Comparison of ENCODE assay signal across 22 cellular contexts in the genomic region with DNA sequence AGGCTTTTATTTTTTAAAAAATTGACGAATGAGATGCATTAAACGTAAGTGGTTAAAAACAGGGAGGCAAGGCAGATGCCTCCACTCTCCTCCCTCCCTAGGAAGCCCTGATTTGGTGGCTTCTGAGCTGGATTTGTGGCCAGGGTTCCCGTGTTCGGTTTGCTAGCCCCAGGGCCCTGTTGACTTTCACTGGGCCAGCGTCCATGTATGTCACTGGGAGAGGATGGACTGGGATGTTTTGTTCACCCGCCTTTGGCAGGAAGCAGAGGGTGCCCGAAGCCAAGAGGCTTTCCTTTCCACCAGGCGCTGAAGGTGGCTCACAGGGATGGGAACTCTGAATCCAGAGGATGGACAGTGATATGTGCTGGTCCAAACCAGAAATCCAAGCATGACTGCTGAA.
"Had no signal": no experiment of that assay in that cellular context is flagged by ENCODE, and none has a peak within 500 bp of the region (broad histone marks: within the 10 kb centered on the region; RNA-seq: fewer than 3 reads in every experiment).

No MANE protein-coding gene starts in this region.

- H3K27me3 ChIP-seq: pancreas, right lobe of liver, sigmoid colon, stomach, thyroid gland, tibial nerve, upper lobe of left lung, vagina had no signal

- H3K4me1 ChIP-seq: pancreas, psoas muscle, right lobe of liver, upper lobe of left lung had no signal

- DNase-seq: nephron progenitor cell; nucleus accumbens; pancreas; psoas muscle; right cardiac atrium; right lobe of liver; sigmoid colon; small intestine; stimulated activated CD4-positive, alpha-beta T cell treated with anti-CD3 and anti-CD28 coated beads, Interleukin-15, amount 100 ng/mL, for 24 hours; stimulated activated CD4-positive, alpha-beta T cell treated with anti-CD3 and anti-CD28 coated beads, Interleukin-2, amount 100 ng/mL, for 24 hours; stimulated activated CD4-positive, alpha-beta T cell treated with anti-CD3 and anti-CD28 coated beads, Interleukin-2, amount 100 ng/mL, for 48 hours; stimulated activated CD4-positive, alpha-beta T cell treated with anti-CD3 and anti-CD28 coated beads, Interleukin-4, amount 100 ng/mL, for 24 hours; stimulated activated naive B cell treated with anti-CD40 and anti-IgM and Interleukin-4, amounts not matched to agents 10 μg/mL and 1 μg/mL and 100 μg/mL, for 72 hours; stimulated activated naive CD4-positive, alpha-beta T cell treated with Interleukin-2 at 50 U/mL for 16 hours; stomach; thyroid gland; trophoblast cell; upper lobe of left lung had no signal

- H3K36me3 ChIP-seq: neutrophil, pancreas, right lobe of liver, sigmoid colon, stomach, thoracic aorta, thyroid gland, tibial nerve, upper lobe of left lung, vagina had no signal

- H3K4me3 ChIP-seq: pancreas, psoas muscle, right lobe of liver, sigmoid colon, stomach, thoracic aorta, thyroid gland, tibial nerve, upper lobe of left lung, vagina had no signal

- H3K9me3 ChIP-seq: neutrophil, pancreas, psoas muscle, thyroid gland had no signal

- H3K27ac ChIP-seq: neutrophil, pancreas, psoas muscle, right lobe of liver, sigmoid colon, stomach, thoracic aorta, thyroid gland, tibial nerve, upper lobe of left lung, vagina had no signal
